ENCODE assay signal across 7 cellular contexts in the genomic region with DNA sequence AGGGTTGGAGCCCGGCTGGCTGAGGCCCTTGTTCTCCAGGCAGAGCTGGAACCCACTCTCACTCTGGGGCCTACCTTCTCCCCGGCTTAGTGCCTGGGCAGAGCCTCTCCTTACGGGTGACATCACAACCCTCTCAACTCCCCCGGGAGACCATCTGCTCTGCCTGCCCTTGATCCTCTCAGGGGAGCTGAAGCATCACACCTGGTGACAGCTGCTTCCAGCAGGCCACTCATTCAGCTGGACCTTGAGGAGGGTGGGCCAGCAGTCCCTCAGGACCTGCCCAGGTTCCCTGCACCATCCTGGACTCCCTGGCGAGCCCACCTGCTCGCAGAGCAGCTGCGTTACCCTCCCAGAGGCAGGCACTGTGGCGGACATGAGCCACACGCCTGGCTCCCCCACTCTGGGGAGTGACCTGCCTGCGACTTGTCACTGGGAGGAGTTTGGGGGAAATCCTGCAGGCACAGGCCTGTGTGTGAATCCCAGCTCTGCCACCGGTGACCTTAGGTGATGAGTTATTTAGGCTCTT. TPM values are rescaled to one million over a fixed set of nuclear protein-coding genes. Genes with fewer than 3 reads are reported as not detected.
A peak's percentile ranks its signal among the peaks of the same experiment; 100 is the strongest.
DNase-seq lines count a peak whose midpoint lies in the region; ATAC-seq and TF ChIP-seq lines count a peak whose summit lies in the region.

No MANE protein-coding gene starts in this region.

- H3K36me3 ChIP-seq in HUES48 (ENCODE audit: control insufficient read depth, insufficient read depth, low read length) (0 out of 2 replicates have a peak, but pooled peaks cover 2% of the 10 kb centered on the region), ascending aorta (no peaks in the 10 kb centered on the region), mucosa of rectum (ENCODE audit: control insufficient read depth in 2 of 2, insufficient read depth in 2 of 2, low read length in 2 of 2) (no peaks in the 10 kb centered on the region)

- H3K4me1 ChIP-seq in HUES48 (ENCODE audit: control insufficient read depth, insufficient read depth, low read length) (peaks cover 17% of the 10 kb centered on the region), ascending aorta (peaks cover 10 to 32% of the 10 kb centered on the region in 2 donors), mucosa of rectum (ENCODE audit: control insufficient read depth in 2 of 2, insufficient read depth in 2 of 2, low read length in 2 of 2) (peaks cover 31 to 46% of the 10 kb centered on the region in 2 donors)

- ATAC-seq in GM19467 (IDR thresholded peaks at IDR 0.05; ENCODE audit: unreplicated experiment): peak; percentile 81

- intact Hi-C loops in ascending aorta (cut with DNase I): loop anchor here (10.0 kb wide), 1 partner anchor 121 kb away; no protein-coding TSS in a partner anchor

- no peaks in the 10 kb centered on the region for H3K9me3 ChIP-seq in HUES48 (ENCODE audit: control insufficient read depth, insufficient read depth, low read length)
- H3K9me3 ChIP-seq in ascending aorta: no peaks in the 10 kb centered on the region
- no peaks in the 10 kb centered on the region for H3K9me3 ChIP-seq in mucosa of rectum (ENCODE audit: control insufficient read depth in 2 of 2, low read length in 2 of 2)

- H3K4me3 ChIP-seq in HUES48 (ENCODE audit: low read depth, low read length) (no peak overlapping the region), ascending aorta (no peak overlapping the region), mucosa of rectum (ENCODE audit: low read length in 2 of 2) (no peak overlapping the region), foreskin fibroblast (ENCODE audit: low read depth in 1 of 2, low read length in 2 of 2) (peak overlapping the region in 1 of 2 donors; percentile 7)

- no peaks in the 10 kb centered on the region for H3K27me3 ChIP-seq in HUES48 (ENCODE audit: control insufficient read depth, insufficient read depth, low read length)
- no peaks in the 10 kb centered on the region for H3K27me3 ChIP-seq in ascending aorta
- no peaks in the 10 kb centered on the region for H3K27me3 ChIP-seq in mucosa of rectum (ENCODE audit: control insufficient read depth in 2 of 2, insufficient read depth in 2 of 2, low read length in 2 of 2)

- peak overlapping the region; percentile 71 for H3K27ac ChIP-seq in HUES48 (ENCODE audit: low read depth, low read length)
- H3K27ac ChIP-seq in ascending aorta: peak overlapping the region; percentile 51 to 63
- H3K27ac ChIP-seq in mucosa of rectum (ENCODE audit: low read depth in 2 of 2, low read length in 2 of 2): peak overlapping the region; percentile 56 to 57

- H3K9ac ChIP-seq in HUES48 (ENCODE audit: low read depth, low read length) (no peak overlapping the region), mucosa of rectum (ENCODE audit: low read depth in 1 of 2, low read length in 2 of 2) (peak overlapping the region; percentile 24 to 42)

- TF ChIP-seq CTCF in ascending aorta (IDR thresholded peaks at IDR 0.05) (no peak), foreskin fibroblast (IDR thresholded peaks at IDR 0.05; ENCODE audit: low read depth, low read length) (no peak)

- DNase-seq in ascending aorta (ENCODE audit: low spot score in 2 of 2) (no peak), foreskin fibroblast (no peak)
- no peak for DNase-seq in activated T-cell treated with anti-CD3 and anti-CD28 coated beads, Interleukin-2, amount 50 U/mL, for 1 hour
- DNase-seq in stimulated activated CD4-positive, alpha-beta T cell treated with anti-CD3 and anti-CD28 coated beads, Interleukin-15, amount 100 ng/mL, for 24 hours: no peak

RNA-seq across cellular contexts. Expression of gene HS6ST1, which starts 13.1 kb away (rescaled TPM):
- 42.7 TPM for total RNA-seq in ascending aorta
